In genomic region chr5:14497276-14497675, GRCh38 we compare ENCODE assay signal across 19 cellular contexts.
DNase-seq lines count a peak whose midpoint lies in the region; ATAC-seq and TF ChIP-seq lines count a peak whose summit lies in the region.
"Had no signal": no experiment of that assay in that cellular context is flagged by ENCODE, and none has a peak within 500 bp of the region (broad histone marks: within the 10 kb centered on the region; RNA-seq: fewer than 3 reads in every experiment).

No MANE protein-coding gene starts in this region.

- no peak overlapping the region for H3K4me3 Mint-ChIP-seq in nephron progenitor cell
- H3K4me3 Mint-ChIP-seq: CD4-positive, alpha-beta T cell had no signal

- no peaks in the 10 kb centered on the region for H3K9me3 Mint-ChIP-seq in nephron progenitor cell
- H3K9me3 Mint-ChIP-seq: CD4-positive, alpha-beta T cell had no signal

- H3K36me3 Mint-ChIP-seq in nephron progenitor cell (ENCODE audit: low read depth): peaks cover 66% of the 10 kb centered on the region

- peaks cover 4% of the 10 kb centered on the region for H3K4me1 Mint-ChIP-seq in nephron progenitor cell

- peak overlapping the region; percentile 72 for H3K27ac Mint-ChIP-seq in nephron progenitor cell
- H3K27ac Mint-ChIP-seq: CD4-positive, alpha-beta T cell had no signal

- ATAC-seq in HG03520 (IDR thresholded peaks at IDR 0.05; ENCODE audit: unreplicated experiment): no peak
- ATAC-seq: A549, GM12878, HCT116 had no signal

- DNase-seq in NCI-H748 (lab: John Stamatoyannopoulos, UW; ENCODE audit: unreplicated experiment): peak; percentile 32
- no peak for DNase-seq in NCI-H748 treated with DMSO at 0.1 percent for 48 hours (lab: John Stamatoyannopoulos, UW)
- DNase-seq in NCI-H82 treated with DMSO at 0.1 percent for 48 hours (lab: John Stamatoyannopoulos, UW; ENCODE audit: unreplicated experiment): peak; percentile 64
- DNase-seq in nephron progenitor cell: no peak
- DNase-seq in NCI-H1092 treated with DMSO at 0.1 percent for 48 hours (lab: John Stamatoyannopoulos, UW): no peak
- DNase-seq in activated effector memory CD4-positive, alpha-beta T cell treated with anti-CD3 and anti-CD28 coated beads, Interleukin-2, amount 50 U/mL, for 16 hours: no peak
- DNase-seq: AML-193; CD4-positive, alpha-beta T cell; DMS 273 treated with DMSO at 0.1 percent for 48 hours; DMS53; DND-41; EL; GOT3; H7; HFFc6 had no signal

- no peak for TF ChIP-seq CTCF in nephron progenitor cell (IDR thresholded peaks at IDR 0.05)

- no peaks in the 10 kb centered on the region for H3K27me3 Mint-ChIP-seq in nephron progenitor cell (ENCODE audit: low read depth, poor library complexity)
- H3K27me3 Mint-ChIP-seq: CD4-positive, alpha-beta T cell had no signal

Comparison
In these comparisons a context has a peak if more than half of its experiments do, and no peak if none do; other contexts are left out.
1. DNase-seq: peak in NCI-H748 (single experiment) and NCI-H82 treated with DMSO at 0.1 percent for 48 hours (single experiment); none in NCI-H748 treated with DMSO at 0.1 percent for 48 hours (single experiment), nephron progenitor cell (single experiment), NCI-H1092 treated with DMSO at 0.1 percent for 48 hours (single experiment) and activated effector memory CD4-positive, alpha-beta T cell treated with anti-CD3 and anti-CD28 coated beads, Interleukin-2, amount 50 U/mL, for 16 hours (single experiment).